ENCODE assay signal across 14 cellular contexts in genomic region chr10:10796774-10797415, GRCh38.
DNase-seq lines count a peak whose midpoint lies in the region; ATAC-seq, FAIRE-seq and TF ChIP-seq lines count a peak whose summit lies in the region.
"Had no signal": no experiment of that assay in that cellular context is flagged by ENCODE, and none has a peak within 500 bp of the region (broad histone marks: within the 10 kb centered on the region; RNA-seq: fewer than 3 reads in every experiment).

No MANE protein-coding gene starts in this region.

- TF ChIP-seq CTCF in PC-9 (conservative IDR thresholded peaks at IDR 0.05) (no peak), mesothelial cell of epicardium (IDR thresholded peaks at IDR 0.05; ENCODE audit: unreplicated experiment) (no peak), thyroid gland (IDR thresholded peaks at IDR 0.05) (no peak)

- 42 to 43% methylated on average over 6 of the region's 6 CpGs for WGBS in thyroid gland, 2 donors

- H3K4me2 ChIP-seq in PC-9, result peak overlapping the region; percentile 34
- H3K4me2 ChIP-seq: SK-N-SH had no signal

- H3K4me3 ChIP-seq in PC-9 (no peak overlapping the region), thyroid gland (replicated peaks in 1 of 3) (no peak overlapping the region)

- H3K36me3 ChIP-seq in PC-9 (ENCODE audit: low read depth), result no peaks in the 10 kb centered on the region
- H3K36me3 ChIP-seq in thyroid gland, result no peaks in the 10 kb centered on the region

- no peak for FAIRE-seq in urothelium cell line (lab: Jason Lieb, UNC)

- no TSS peak for BruUV-seq in PC-9 (replicated peaks; lab: Mats Ljungman, UMichigan)

- no peak overlapping the region for H2AFZ ChIP-seq in PC-9

- H3K9me3 Mint-ChIP-seq in mesothelial cell of epicardium, result peaks cover 3% of the 10 kb centered on the region
- H3K9me3 Mint-ChIP-seq: stimulated activated naive CD8-positive, alpha-beta T cell treated with anti-CD3 and anti-CD28 coated beads, Interleukin-15, amount 100 ng/mL, for 72 hours had no signal

- no peak for ATAC-seq in HG03571 (IDR thresholded peaks at IDR 0.05; ENCODE audit: unreplicated experiment)
- ATAC-seq in GM18517 (IDR thresholded peaks at IDR 0.05; ENCODE audit: unreplicated experiment), result no peak
- no peak for ATAC-seq in GM21529 (IDR thresholded peaks at IDR 0.05; ENCODE audit: unreplicated experiment)
- ATAC-seq: stimulated activated naive CD8-positive, alpha-beta T cell treated with anti-CD3 and anti-CD28 coated beads, Interleukin-15, amount 100 ng/mL, for 72 hours had no signal

- intact Hi-C loops in PC-9 (cut with micrococcal nuclease; ENCODE audit: unreplicated experiment), result no loop called here
- intact Hi-C loops in thyroid gland (cut with DNase I), result no loop called here

- CTCF ChIA-PET in PC-9 (lab: Charles Lee), result no interaction called here

- no peak overlapping the region for H3K4me3 Mint-ChIP-seq in mesothelial cell of epicardium
- H3K4me3 Mint-ChIP-seq: activated naive CD4-positive, alpha-beta T cell treated with anti-CD3 and anti-CD28 coated beads for 36 hours; stimulated activated naive CD8-positive, alpha-beta T cell treated with anti-CD3 and anti-CD28 coated beads, Interleukin-15, amount 100 ng/mL, for 72 hours had no signal

- no peak for TF ChIP-seq POLR2A in thyroid gland (IDR thresholded peaks at IDR 0.05)

- H3K4me1 Mint-ChIP-seq in mesothelial cell of epicardium, result peaks cover 49% of the 10 kb centered on the region
- H3K4me1 Mint-ChIP-seq: stimulated activated naive CD8-positive, alpha-beta T cell treated with anti-CD3 and anti-CD28 coated beads, Interleukin-15, amount 100 ng/mL, for 72 hours had no signal

- H3K9me3 ChIP-seq in PC-9 (ENCODE audit: insufficient read depth, low read depth), result no peaks in the 10 kb centered on the region
- H3K9me3 ChIP-seq in thyroid gland, result no peaks in the 10 kb centered on the region
- H3K9me3 ChIP-seq: SK-N-SH had no signal

- H3K27ac Mint-ChIP-seq in mesothelial cell of epicardium, result peak overlapping the region; percentile 92
- H3K27ac Mint-ChIP-seq: activated naive CD4-positive, alpha-beta T cell treated with anti-CD3 and anti-CD28 coated beads for 36 hours; stimulated activated naive CD8-positive, alpha-beta T cell treated with anti-CD3 and anti-CD28 coated beads, Interleukin-15, amount 100 ng/mL, for 72 hours had no signal

- peaks cover 34% of the 10 kb centered on the region for H3F3A ChIP-seq in PC-9 (ENCODE audit: insufficient read depth, low read depth)

- no peaks in the 10 kb centered on the region for H3K27me3 ChIP-seq in PC-9 (ENCODE audit: insufficient read depth, low read depth)
- H3K27me3 ChIP-seq in thyroid gland, result no peaks in the 10 kb centered on the region

- H4K20me1 ChIP-seq in PC-9 (ENCODE audit: insufficient read depth), result no peaks in the 10 kb centered on the region

- H3K4me1 ChIP-seq in PC-9 (replicated peaks; ENCODE audit: insufficient read depth) (peaks cover 58% of the 10 kb centered on the region), thyroid gland (peaks cover 21 to 24% of the 10 kb centered on the region in 2 donors)

- H3K27ac ChIP-seq in PC-9 (no peak overlapping the region), epithelial cell of prostate (peak overlapping the region; percentile 90), thyroid gland (peak overlapping the region; percentile 10 to 65 (median 43))

- H3K36me3 Mint-ChIP-seq in mesothelial cell of epicardium, result peaks cover 2% of the 10 kb centered on the region

- peaks cover 4% of the 10 kb centered on the region for H3K79me2 ChIP-seq in PC-9 (ENCODE audit: low read depth)

- peaks cover 2% of the 10 kb centered on the region for H3K27me3 Mint-ChIP-seq in mesothelial cell of epicardium (ENCODE audit: low read depth)

- H3K9me2 ChIP-seq in PC-9 (ENCODE audit: insufficient read depth), result no peaks in the 10 kb centered on the region
- H3K9me2 ChIP-seq: SK-N-SH had no signal

- POLR2A ChIA-PET in PC-9 (lab: Charles Lee; ENCODE audit: unreplicated experiment), result interaction anchor here (0.5 kb wide), 1 partner anchor 66 kb away, joined by 3 read pairs; no protein-coding TSS in a partner anchor

- DNase-seq in PC-9 (peak in 1 of 2 experiments; percentile 75), epithelial cell of prostate (ENCODE audit: low read depth, low spot score) (peak; percentile 50), mesothelial cell of epicardium (ENCODE audit: low spot score in 2 of 2, unreplicated experiment in 2 of 2) (no peak), thyroid gland (no peak), urothelium cell line (ENCODE audit: low spot score) (no peak)
- DNase-seq: activated CD4-positive, alpha-beta T cell treated with anti-CD3 and anti-CD28 coated beads for 4 hours; activated naive CD4-positive, alpha-beta T cell treated with anti-CD3 and anti-CD28 coated beads for 36 hours; KG1; NCI-H446 treated with DMSO at 0.1 percent for 48 hours; SK-N-SH; stimulated activated naive CD8-positive, alpha-beta T cell treated with anti-CD3 and anti-CD28 coated beads, Interleukin-15, amount 100 ng/mL, for 72 hours had no signal
